Comparison of ENCODE assay signal across 17 cellular contexts in the genomic region with DNA sequence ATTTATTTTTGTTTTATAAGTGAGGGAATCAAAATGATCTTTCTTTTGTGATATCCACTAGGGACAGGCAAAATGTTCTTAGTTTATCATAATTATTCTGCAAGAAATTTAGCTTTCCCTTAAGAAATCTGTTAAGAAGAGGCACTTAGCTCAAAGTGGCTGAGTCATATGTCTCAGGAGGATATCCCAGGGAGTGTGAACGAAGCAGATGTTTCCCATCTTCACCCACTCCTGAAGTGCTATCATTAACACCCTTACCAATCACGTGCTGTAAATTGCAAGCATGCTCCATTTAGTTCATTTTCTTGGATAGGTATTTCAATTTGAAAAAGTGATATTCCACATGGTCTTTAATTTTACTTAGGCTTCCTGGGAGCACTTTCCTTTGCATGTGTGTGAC.
DNase-seq lines count a peak whose midpoint lies in the region; ATAC-seq and TF ChIP-seq lines count a peak whose summit lies in the region.
"Had no signal": no experiment of that assay in that cellular context is flagged by ENCODE, and none has a peak within 500 bp of the region (broad histone marks: within the 10 kb centered on the region; RNA-seq: fewer than 3 reads in every experiment).

No MANE protein-coding gene starts in this region.

- H3K27ac ChIP-seq in left ventricle myocardium inferior (replicated peaks), result no peak overlapping the region

- no peaks in the 10 kb centered on the region for H3K9me3 ChIP-seq in left ventricle myocardium inferior (replicated peaks)
- H3K9me3 ChIP-seq: SK-N-SH had no signal

- ATAC-seq in Right ventricle myocardium inferior (peak; percentile 68), HG03442 (IDR thresholded peaks at IDR 0.05; ENCODE audit: unreplicated experiment) (no peak)

- H3K27me3 ChIP-seq in left ventricle myocardium inferior (ENCODE audit: low read depth), result no peaks in the 10 kb centered on the region

- DNase-seq in Right ventricle myocardium inferior (ENCODE audit: missing footprints) (no peak), left ventricle myocardium inferior (no peak), NCI-H2171 treated with DMSO at 0.1 percent for 48 hours (lab: John Stamatoyannopoulos, UW) (peak; percentile 92), inferior parietal cortex (ENCODE audit: extremely low spot score) (peak; percentile 6), occipital lobe (lab: John Stamatoyannopoulos, UW) (no peak), GM10248 (ENCODE audit: extremely low spot score) (no peak)
- DNase-seq: ACHN; C1 segment of cervical spinal cord; CD8-positive, alpha-beta memory T cell; H9; MM.1S; NCI-H1092 treated with DMSO at 0.1 percent for 48 hours; NCI-H1694; NCI-H2081 treated with DMSO at 0.1 percent for 48 hours; SHP77; SK-N-SH had no signal

- H3K4me1 ChIP-seq in left ventricle myocardium inferior, result no peaks in the 10 kb centered on the region

- H3K36me3 ChIP-seq in left ventricle myocardium inferior, result no peaks in the 10 kb centered on the region

- intact Hi-C loops in Right ventricle myocardium inferior (cut with DNase I), result no loop called here
- intact Hi-C loops in left ventricle myocardium inferior (cut with micrococcal nuclease), result no loop called here

- POLR2A ChIA-PET in GM10248 (lab: Yijun Ruan, JAX), result no interaction called here

- TF ChIP-seq CTCF in left ventricle myocardium inferior (IDR thresholded peaks at IDR 0.05; ENCODE audit: borderline replicate concordance), result no peak
- TF ChIP-seq CTCF in GM10248 (IDR thresholded peaks at IDR 0.05; ENCODE audit: control extremely low read depth, extremely low read depth, low read depth, missing control alignments), result no peak

- no peak overlapping the region for H3K4me3 ChIP-seq in left ventricle myocardium inferior

- CTCF ChIA-PET in GM10248 (lab: Yijun Ruan, JAX), result no interaction called here

Comparison
In these comparisons a context has a peak if more than half of its experiments do, and no peak if none do; other contexts are left out.
1. DNase-seq: peak in NCI-H2171 treated with DMSO at 0.1 percent for 48 hours (single experiment) and inferior parietal cortex (single experiment); none in Right ventricle myocardium inferior (single experiment), left ventricle myocardium inferior (single experiment), occipital lobe (single experiment) and GM10248 (single experiment).